1 cellular context compared by ENCODE assay signal in genomic region chr11:64742940-64743590, GRCh38.
TF ChIP-seq lines count a peak whose summit lies in the region.

No MANE protein-coding gene starts in this region.

TF ChIP-seq in HEK293, 187 proteins besides CTCF, POLR2A, EP300 and RAD21 (continued from another document):
- TF ChIP-seq ZNF449 (tag by site-specific recombination; IDR thresholded peaks at IDR 0.05) (no peak), ZSCAN23 (tag by site-specific recombination; IDR thresholded peaks at IDR 0.05) (no peak), ZNF777 (tag by site-specific recombination; IDR thresholded peaks at IDR 0.05; ENCODE audit: borderline replicate concordance) (no peak), SALL2 (tag by site-specific recombination; IDR thresholded peaks at IDR 0.05; ENCODE audit: borderline replicate concordance) (no peak), ZNF302 (tag by site-specific recombination; IDR thresholded peaks at IDR 0.05; ENCODE audit: low read depth) (no peak), ZNF785 (tag by site-specific recombination; IDR thresholded peaks at IDR 0.05) (no peak), ZNF501 (tag by site-specific recombination; IDR thresholded peaks at IDR 0.05) (no peak), KLF17 (tag by site-specific recombination; IDR thresholded peaks at IDR 0.05) (peak; percentile 76), TSHZ1 (tag by site-specific recombination; IDR thresholded peaks at IDR 0.05; ENCODE audit: borderline replicate concordance) (no peak), ZEB2 (tag by site-specific recombination; IDR thresholded peaks at IDR 0.05) (peak; percentile 46; the same call in 1 of the 2 replicates), ZNF830 (tag by site-specific recombination; IDR thresholded peaks at IDR 0.05; ENCODE audit: low read depth) (no peak), ZNF747 (tag by site-specific recombination; IDR thresholded peaks at IDR 0.05) (no peak), ZNF426 (tag by site-specific recombination; IDR thresholded peaks at IDR 0.05) (no peak), ZNF843 (tag by site-specific recombination; IDR thresholded peaks at IDR 0.05) (0 out of 2 replicates have a peak, but pooled peaks have one; percentile 14), ZNF645 (tag by site-specific recombination; IDR thresholded peaks at IDR 0.05) (no peak), SCRT2 (tag by site-specific recombination; IDR thresholded peaks at IDR 0.05) (no peak), SP3 (tag by site-specific recombination; IDR thresholded peaks at IDR 0.05) (peak; percentile 73), ZFP3 (tag by site-specific recombination; IDR thresholded peaks at IDR 0.05; ENCODE audit: low read depth) (no peak), ZNF2 (tag by site-specific recombination; IDR thresholded peaks at IDR 0.05) (0 out of 2 replicates have a peak, but pooled peaks have one; percentile 50), ZNF629 (tag by site-specific recombination; IDR thresholded peaks at IDR 0.05) (no peak), ZNF792 (tag by site-specific recombination; IDR thresholded peaks at IDR 0.05) (no peak), ZSCAN4 (tag by site-specific recombination; IDR thresholded peaks at IDR 0.05) (no peak), ZBTB20 (tag by site-specific recombination; IDR thresholded peaks at IDR 0.05) (no peak), ZNF174 (tag by site-specific recombination; IDR thresholded peaks at IDR 0.05) (no peak), ZSCAN18 (tag by site-specific recombination; IDR thresholded peaks at IDR 0.05) (no peak), ZNF112 (tag by site-specific recombination; IDR thresholded peaks at IDR 0.05) (no peak)
